Comparison of ENCODE assay signal across 24 cellular contexts in the genomic region with DNA sequence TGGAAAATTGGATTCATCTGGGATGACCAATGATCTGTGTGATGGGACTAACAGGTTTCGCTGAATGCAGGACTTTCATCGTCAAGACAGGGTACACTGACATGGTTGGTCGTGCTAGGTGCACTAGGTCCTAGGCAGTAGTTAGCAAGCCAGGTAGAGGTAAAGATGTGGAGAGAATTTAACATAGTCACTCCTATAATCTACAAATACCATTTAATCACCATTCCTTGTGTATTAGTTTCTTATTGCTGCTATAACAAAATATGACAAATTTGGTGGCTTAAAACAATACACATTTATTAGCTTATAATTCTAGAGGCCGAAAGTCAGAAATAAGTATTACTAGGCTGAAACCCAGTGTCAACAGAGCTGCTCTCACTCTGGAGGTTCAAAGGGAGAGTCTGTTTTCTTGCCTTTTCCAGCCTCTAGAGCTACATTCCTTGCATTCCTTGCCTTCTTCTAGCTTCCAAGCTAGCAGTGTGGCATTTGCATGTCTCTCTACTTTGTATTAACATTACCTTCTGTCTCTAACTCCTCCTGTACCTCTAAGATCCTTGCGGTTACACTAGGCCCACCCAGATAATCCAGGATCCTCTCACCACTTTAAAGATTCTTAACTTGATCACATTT.
DNase-seq lines count a peak whose midpoint lies in the region; ATAC-seq and TF ChIP-seq lines count a peak whose summit lies in the region.
"Had no signal": no experiment of that assay in that cellular context is flagged by ENCODE, and none has a peak within 500 bp of the region (broad histone marks: within the 10 kb centered on the region; RNA-seq: fewer than 3 reads in every experiment).

No MANE protein-coding gene starts in this region.

- intact Hi-C loops in CD4-positive, alpha-beta T cell (cut with DNase I, micrococcal nuclease) = no loop called here

- H3K27me3 Mint-ChIP-seq in CD4-positive, alpha-beta T cell = no peaks in the 10 kb centered on the region
- H3K27me3 Mint-ChIP-seq: CD4-positive, CD25-positive, alpha-beta regulatory T cell; dendritic cell treated with granulocyte-macrophage colony-stimulating factor and Interleukin-4, amounts not matched to agents 40 ng/mL and 50 ng/mL, for 4 days; naive thymus-derived CD8-positive, alpha-beta T cell had no signal

- ATAC-seq in RWPE2 (ENCODE audit: low read depth) = no peak
- ATAC-seq in CD4-positive, alpha-beta T cell (ENCODE audit: poor library complexity) = no peak
- ATAC-seq: activated T-cell treated with anti-CD3 and anti-CD28 coated beads, Interleukin-2, amount 50 U/mL, for 4 hours; naive thymus-derived CD8-positive, alpha-beta T cell; pancreas; PC-3; sciatic nerve had no signal

- H3K4me1 ChIP-seq in RWPE2 (ENCODE audit: insufficient read depth, poor library complexity, severe bottlenecking) = peaks cover 27% of the 10 kb centered on the region
- H3K4me1 ChIP-seq: pancreas had no signal

- peak overlapping the region; percentile 83 for H3K27ac ChIP-seq in RWPE2 (ENCODE audit: poor library complexity, severe bottlenecking)
- H3K27ac ChIP-seq in CD4-positive, alpha-beta T cell (ENCODE audit: low read depth, low read length) = no peak overlapping the region
- H3K27ac ChIP-seq: pancreas had no signal

- H3K36me3 Mint-ChIP-seq in CD4-positive, alpha-beta T cell (ENCODE audit: low read depth) = no peaks in the 10 kb centered on the region
- H3K36me3 Mint-ChIP-seq: CD4-positive, CD25-positive, alpha-beta regulatory T cell; immature natural killer cell; naive thymus-derived CD8-positive, alpha-beta T cell had no signal

- no peaks in the 10 kb centered on the region for H3K9me3 ChIP-seq in RWPE2 (ENCODE audit: severe bottlenecking)
- H3K9me3 ChIP-seq in CD4-positive, alpha-beta T cell (ENCODE audit: control insufficient read depth, low read length) = no peaks in the 10 kb centered on the region
- H3K9me3 ChIP-seq: pancreas had no signal

- H3K27ac Mint-ChIP-seq in CD4-positive, alpha-beta T cell = no peak overlapping the region
- H3K27ac Mint-ChIP-seq: dendritic cell treated with granulocyte-macrophage colony-stimulating factor and Interleukin-4, amounts not matched to agents 40 ng/mL and 50 ng/mL, for 4 days; immature natural killer cell; naive thymus-derived CD8-positive, alpha-beta T cell had no signal

- no peaks in the 10 kb centered on the region for H3K9me3 Mint-ChIP-seq in CD4-positive, alpha-beta T cell
- H3K9me3 Mint-ChIP-seq: activated T-cell treated with anti-CD3 and anti-CD28 coated beads, Interleukin-2, amount 50 U/mL, for 4 hours; dendritic cell treated with granulocyte-macrophage colony-stimulating factor and Interleukin-4, amounts not matched to agents 40 ng/mL and 50 ng/mL, for 4 days had no signal

- H3K36me3 ChIP-seq in RWPE2 (ENCODE audit: low read depth) = no peaks in the 10 kb centered on the region
- H3K36me3 ChIP-seq: pancreas had no signal

- H3K4me1 Mint-ChIP-seq in CD4-positive, alpha-beta T cell (ENCODE audit: low read depth) = no peaks in the 10 kb centered on the region
- H3K4me1 Mint-ChIP-seq: CD4-positive, CD25-positive, alpha-beta regulatory T cell; immature natural killer cell had no signal

- DNase-seq in ELF-1 (ENCODE audit: low read depth, low spot score) = peak; percentile 72
- DNase-seq in RWPE2 (ENCODE audit: low spot score) = no peak
- peak; percentile 5 for DNase-seq in iPS-NIHi11 (ENCODE audit: low spot score)
- peak; percentile 61 for DNase-seq in renal cortical epithelial cell (ENCODE audit: low read depth)
- no peak for DNase-seq in inferior parietal cortex (ENCODE audit: extremely low spot score)
- no peak for DNase-seq in CD4-positive, alpha-beta T cell
- no peak for DNase-seq in NOMO-1 (lab: John Stamatoyannopoulos, UW; ENCODE audit: unreplicated experiment in 2 of 2)
- DNase-seq: activated CD4-positive, alpha-beta T cell treated with anti-CD3 and anti-CD28 coated beads for 1 hour; activated CD8-positive, alpha-beta memory T cell treated with anti-CD3 and anti-CD28 coated beads for 24 hours; activated naive CD4-positive, alpha-beta T cell treated with Interleukin-2 at 50 U/mL for 16 hours; activated T-cell treated with anti-CD3 and anti-CD28 coated beads, Interleukin-2, amount 50 U/mL, for 4 hours; amniotic stem cell; CD4-positive, CD25-positive, alpha-beta regulatory T cell; immature natural killer cell; Karpas-422; naive thymus-derived CD8-positive, alpha-beta T cell; NCI-H187; NCI-H226; pancreas; SHP77 treated with DMSO at 0.1 percent for 48 hours; substantia nigra had no signal

- H3K27me3 ChIP-seq in RWPE2 (ENCODE audit: insufficient read depth, poor library complexity, severe bottlenecking) = no peaks in the 10 kb centered on the region
- no peaks in the 10 kb centered on the region for H3K27me3 ChIP-seq in CD4-positive, alpha-beta T cell (ENCODE audit: control insufficient read depth, insufficient read depth, low read length)

- POLR2A ChIA-PET in CD4-positive, alpha-beta T cell (lab: Charles Lee) = no interaction called here

- CTCF ChIA-PET in CD4-positive, alpha-beta T cell (lab: Charles Lee) = no interaction called here

- no peak for TF ChIP-seq CTCF in RWPE2 (IDR thresholded peaks at IDR 0.05; ENCODE audit: poor library complexity, severe bottlenecking)
- TF ChIP-seq CTCF in CD4-positive, alpha-beta T cell (IDR thresholded peaks at IDR 0.05) = no peak

- no peak overlapping the region for H3K4me3 Mint-ChIP-seq in CD4-positive, alpha-beta T cell
- H3K4me3 Mint-ChIP-seq: activated T-cell treated with anti-CD3 and anti-CD28 coated beads, Interleukin-2, amount 50 U/mL, for 4 hours; CD4-positive, CD25-positive, alpha-beta regulatory T cell; dendritic cell treated with granulocyte-macrophage colony-stimulating factor and Interleukin-4, amounts not matched to agents 40 ng/mL and 50 ng/mL, for 4 days; immature natural killer cell; naive thymus-derived CD8-positive, alpha-beta T cell had no signal

- no peak overlapping the region for H3K4me3 ChIP-seq in RWPE2 (ENCODE audit: severe bottlenecking)
- H3K4me3 ChIP-seq: pancreas had no signal

Comparison
In these comparisons a context has a peak if more than half of its experiments do, and no peak if none do; other contexts are left out.
1. DNase-seq: peak in ELF-1 (single experiment), iPS-NIHi11 (single experiment) and renal cortical epithelial cell (single experiment); none in RWPE2 (single experiment), inferior parietal cortex (single experiment), CD4-positive, alpha-beta T cell (0 of 10) and NOMO-1 (0 of 2).